Comparison of ENCODE assay signal across 8 cellular contexts in genomic region chr9:135478858-135479468, GRCh38. TPM values are rescaled to one million over a fixed set of nuclear protein-coding genes. Genes with fewer than 3 reads are reported as not detected.
A peak's percentile ranks its signal among the peaks of the same experiment; 100 is the strongest.
DNase-seq lines count a peak whose midpoint lies in the region; ATAC-seq and TF ChIP-seq lines count a peak whose summit lies in the region.

No MANE protein-coding gene starts in this region.

- TF ChIP-seq CTCF in HFFc6 (IDR thresholded peaks at IDR 0.05): peak; percentile 31; the same call in 1 of the 2 replicates

- peaks cover 10% of the 10 kb centered on the region for H3K4me1 ChIP-seq in neuron (ENCODE audit: insufficient read depth, low read length)

- no peaks in the 10 kb centered on the region for H3K9me3 Mint-ChIP-seq in HFFc6
- H3K9me3 Mint-ChIP-seq in activated T-cell treated with anti-CD3 and anti-CD28 coated beads, Interleukin-2, amount 50 U/mL, for 4 hours: no peaks in the 10 kb centered on the region

- peaks cover 8% of the 10 kb centered on the region for H3K36me3 ChIP-seq in neuron (ENCODE audit: insufficient read depth, low read length)

- no peaks in the 10 kb centered on the region for H3K9me3 ChIP-seq in neuron (ENCODE audit: low read length)

- no peaks in the 10 kb centered on the region for H3K36me3 Mint-ChIP-seq in HFFc6 (ENCODE audit: low read depth)
- H3K36me3 Mint-ChIP-seq in activated T-cell treated with anti-CD3 and anti-CD28 coated beads, Interleukin-2, amount 50 U/mL, for 4 hours (ENCODE audit: insufficient read depth): no peaks in the 10 kb centered on the region

- H3K27ac Mint-ChIP-seq in HFFc6: peak overlapping the region; percentile 40

- peaks cover 21% of the 10 kb centered on the region for H3K4me1 Mint-ChIP-seq in HFFc6 (ENCODE audit: low read depth)
- peaks cover 6% of the 10 kb centered on the region for H3K4me1 Mint-ChIP-seq in activated T-cell treated with anti-CD3 and anti-CD28 coated beads, Interleukin-2, amount 50 U/mL, for 4 hours (ENCODE audit: low read depth)

- no peaks in the 10 kb centered on the region; the same call in 1 of the 2 replicates for H3K27me3 Mint-ChIP-seq in HFFc6 (ENCODE audit: insufficient read depth)
- peaks cover 60% of the 10 kb centered on the region for H3K27me3 Mint-ChIP-seq in activated T-cell treated with anti-CD3 and anti-CD28 coated beads, Interleukin-2, amount 50 U/mL, for 4 hours (ENCODE audit: low read depth)

- peak overlapping the region; percentile 49 for H3K4me3 ChIP-seq in neuron (ENCODE audit: low read length)

- peak overlapping the region; percentile 76 for H2AFZ ChIP-seq in neuron (ENCODE audit: low read depth, low read length)

- H3K27me3 ChIP-seq in neuron (ENCODE audit: insufficient read depth, low read length): no peaks in the 10 kb centered on the region

- H3K4me3 Mint-ChIP-seq in HFFc6: peak overlapping the region; percentile 84
- peak overlapping the region; percentile 88 for H3K4me3 Mint-ChIP-seq in activated T-cell treated with anti-CD3 and anti-CD28 coated beads, Interleukin-2, amount 50 U/mL, for 4 hours

- DNase-seq in CD1c-positive myeloid dendritic cell (ENCODE audit: extremely low spot score): peak; percentile 41
- no peak for DNase-seq in HFFc6
- DNase-seq in activated T-cell treated with anti-CD3 and anti-CD28 coated beads, Interleukin-2, amount 50 U/mL, for 4 hours: no peak
- DNase-seq in globus pallidus (ENCODE audit: low spot score): peak; percentile 52
- no peak for DNase-seq in stimulated activated CD4-positive, alpha-beta T cell treated with anti-CD3 and anti-CD28 coated beads, Interleukin-4, amount 100 ng/mL, for 1 hour

- ATAC-seq in activated T-cell treated with anti-CD3 and anti-CD28 coated beads, Interleukin-2, amount 50 U/mL, for 4 hours: peak in 1 of 2 donors; percentile 25
- no peak for ATAC-seq in HG03432 (IDR thresholded peaks at IDR 0.05; ENCODE audit: unreplicated experiment)
- ATAC-seq in GM19397 (IDR thresholded peaks at IDR 0.05; ENCODE audit: unreplicated experiment): no peak

RNA-seq across cellular contexts. Expression of gene PPP1R26, which starts 0.6 kb away (rescaled TPM):
- 10 to 100 TPM; 10.6 to 14.9 (median 11.0) TPM for total RNA-seq in HFFc6 (2021; fragmentation: NEBNext Ultra II Directional; extraction: Animal tissue kit (Norgen Biotek cat#: 25700))
- 1 to 10 TPM in 2 of 3 donors, under 1 TPM in 1; 0.94 to 2.4 (median 1.2) TPM for total RNA-seq in activated T-cell treated with anti-CD3 and anti-CD28 coated beads, Interleukin-2, amount 50 U/mL, for 4 hours

RNA-seq across cellular contexts. Expression of gene MRPS2, which starts 21.5 kb away (rescaled TPM):
- 10 to 100 TPM; 37.5 to 43.3 (median 38.6) TPM for total RNA-seq in HFFc6 (2021; fragmentation: NEBNext Ultra II Directional; extraction: Animal tissue kit (Norgen Biotek cat#: 25700))
- 100 to 1,000 TPM in 1 of 3 donors, 10 to 100 TPM in 2; 85.3 to 110 (median 85.7) TPM for total RNA-seq in activated T-cell treated with anti-CD3 and anti-CD28 coated beads, Interleukin-2, amount 50 U/mL, for 4 hours

RNA-seq across cellular contexts. Expression of gene LCN1, which starts 42.3 kb away (rescaled TPM):
- under 1 TPM in 2 of 6 experiments, not detected in 4; 0.28 to 0.46 TPM for total RNA-seq in HFFc6 (2021; fragmentation: NEBNext Ultra II Directional; extraction: Animal tissue kit (Norgen Biotek cat#: 25700))
- total RNA-seq in activated T-cell treated with anti-CD3 and anti-CD28 coated beads, Interleukin-2, amount 50 U/mL, for 4 hours: not detected

Comparison
In these comparisons a context has a peak if more than half of its experiments do, and no peak if none do; other contexts are left out.
1. DNase-seq: peak in CD1c-positive myeloid dendritic cell (single experiment) and globus pallidus (single experiment); none in HFFc6 (single experiment), activated T-cell treated with anti-CD3 and anti-CD28 coated beads, Interleukin-2, amount 50 U/mL, for 4 hours (single experiment) and stimulated activated CD4-positive, alpha-beta T cell treated with anti-CD3 and anti-CD28 coated beads, Interleukin-4, amount 100 ng/mL, for 1 hour (single experiment).